Comparison of ENCODE assay signal across 1 cellular context in the genomic region with DNA sequence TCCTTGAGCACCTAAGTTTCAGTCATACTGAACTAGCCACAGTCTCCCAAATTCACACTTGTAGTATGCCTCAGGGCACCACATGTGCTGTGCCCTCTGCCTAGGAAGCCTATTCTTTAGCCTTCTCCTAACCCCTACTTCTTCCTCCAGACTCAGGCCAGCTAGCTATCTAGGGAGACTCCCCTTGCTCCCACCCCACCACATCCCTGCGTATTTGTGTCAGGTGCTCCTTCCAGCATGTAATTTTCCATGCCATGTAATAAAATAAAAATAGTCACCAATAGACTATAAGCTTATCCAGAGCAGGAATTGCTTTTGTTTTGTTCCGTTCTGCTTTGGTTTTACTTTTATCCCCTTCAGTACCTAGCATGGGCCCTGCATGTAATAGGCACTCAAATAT.
TF ChIP-seq lines count a peak whose summit lies in the region.

No MANE protein-coding gene starts in this region.

TF ChIP-seq in GM23338, 12 proteins besides CTCF, POLR2A, EP300 and RAD21 (continued from another document):
- TF ChIP-seq ZNF462 (CRISPR knock-in tag; IDR thresholded peaks at IDR 0.05) (no peak), NANOG (IDR thresholded peaks at IDR 0.05; ENCODE audit: borderline replicate concordance) (no peak), ZNF114 (CRISPR knock-in tag; IDR thresholded peaks at IDR 0.05) (no peak), JUNB (IDR thresholded peaks at IDR 0.05; ENCODE audit: unreplicated experiment) (no peak), ZNF331 (CRISPR knock-in tag; IDR thresholded peaks at IDR 0.05; ENCODE audit: low read depth) (no peak), CREB1 (CRISPR knock-in tag; IDR thresholded peaks at IDR 0.05; ENCODE audit: low read depth) (no peak)
- TF ChIP-seq, protein P1, sequence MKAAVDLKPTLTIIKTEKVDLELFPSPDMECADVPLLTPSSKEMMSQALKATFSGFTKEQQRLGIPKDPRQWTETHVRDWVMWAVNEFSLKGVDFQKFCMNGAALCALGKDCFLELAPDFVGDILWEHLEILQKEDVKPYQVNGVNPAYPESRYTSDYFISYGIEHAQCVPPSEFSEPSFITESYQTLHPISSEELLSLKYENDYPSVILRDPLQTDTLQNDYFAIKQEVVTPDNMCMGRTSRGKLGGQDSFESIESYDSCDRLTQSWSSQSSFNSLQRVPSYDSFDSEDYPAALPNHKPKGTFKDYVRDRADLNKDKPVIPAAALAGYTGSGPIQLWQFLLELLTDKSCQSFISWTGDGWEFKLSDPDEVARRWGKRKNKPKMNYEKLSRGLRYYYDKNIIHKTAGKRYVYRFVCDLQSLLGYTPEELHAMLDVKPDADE (IDR thresholded peaks at IDR 0.05): no peak
